21 cellular contexts compared by ENCODE assay signal in genomic region chr3:110026421-110026820, GRCh38.
DNase-seq lines count a peak whose midpoint lies in the region.
"Had no signal": no experiment of that assay in that cellular context is flagged by ENCODE, and none has a peak within 500 bp of the region (broad histone marks: within the 10 kb centered on the region; RNA-seq: fewer than 3 reads in every experiment).

No MANE protein-coding gene starts in this region.

- H3K4me1 ChIP-seq in HAP-1 = peaks cover 13% of the 10 kb centered on the region

- H3K4me1 Mint-ChIP-seq in activated T-helper 1 cell treated with anti-CD3 and anti-CD28 coated beads, Interleukin-12 subunit alpha, Interleukin-12 subunit beta, Interleukin-2, Interleukin-4 antibody, amounts not matched to agents 30 ng/mL and 10 ng/mL and 1 ng/mL, durations not matched to agents 14 hours and 24 hours and 36 hours (ENCODE audit: low read depth) = no peaks in the 10 kb centered on the region

- H3K36me3 ChIP-seq in HAP-1 (replicated peaks) = no peaks in the 10 kb centered on the region

- no peaks in the 10 kb centered on the region; the same call in 1 of the 2 replicates for H3K9me3 ChIP-seq in HAP-1

- H3K27ac Mint-ChIP-seq in activated T-helper 1 cell treated with anti-CD3 and anti-CD28 coated beads, Interleukin-12 subunit alpha, Interleukin-12 subunit beta, Interleukin-2, Interleukin-4 antibody, amounts not matched to agents 30 ng/mL and 10 ng/mL and 1 ng/mL, durations not matched to agents 14 hours and 24 hours and 36 hours = no peak overlapping the region

- H3K27me3 ChIP-seq in HAP-1 (ENCODE audit: low read depth) = no peaks in the 10 kb centered on the region

- no peak overlapping the region for H3K4me3 Mint-ChIP-seq in activated T-helper 1 cell treated with anti-CD3 and anti-CD28 coated beads, Interleukin-12 subunit alpha, Interleukin-12 subunit beta, Interleukin-2, Interleukin-4 antibody, amounts not matched to agents 30 ng/mL and 10 ng/mL and 1 ng/mL, durations not matched to agents 14 hours and 24 hours and 36 hours

- no peaks in the 10 kb centered on the region for H3K27me3 Mint-ChIP-seq in activated T-helper 1 cell treated with anti-CD3 and anti-CD28 coated beads, Interleukin-12 subunit alpha, Interleukin-12 subunit beta, Interleukin-2, Interleukin-4 antibody, amounts not matched to agents 30 ng/mL and 10 ng/mL and 1 ng/mL, durations not matched to agents 14 hours and 24 hours and 36 hours (ENCODE audit: insufficient read depth)

- no peak overlapping the region for H3K4me3 ChIP-seq in HAP-1
- H3K4me3 ChIP-seq: K562 had no signal

- DNase-seq in DMS 273 (lab: John Stamatoyannopoulos, UW; ENCODE audit: unreplicated experiment) (peak; percentile 2), DMS 273 treated with DMSO at 0.1 percent for 48 hours (lab: John Stamatoyannopoulos, UW) (no peak), HAP-1 (ENCODE audit: low spot score in 2 of 2) (peak; percentile 40 to 65), RPMI7951 (ENCODE audit: low read depth) (peak; percentile 7), myocyte (ENCODE audit: low read depth) (peak; percentile 21), NCI-H146 (lab: John Stamatoyannopoulos, UW) (no peak), dermis blood vessel endothelial cell (no peak)
- no peak for DNase-seq in activated T-helper 1 cell treated with anti-CD3 and anti-CD28 coated beads, Interleukin-12 subunit alpha, Interleukin-12 subunit beta, Interleukin-2, Interleukin-4 antibody, amounts not matched to agents 30 ng/mL and 10 ng/mL and 1 ng/mL, durations not matched to agents 14 hours and 24 hours and 36 hours (ENCODE audit: low spot score)
- DNase-seq: Calu3, DMS53, GF-D8, Kasumi-1, MM.1S, NCI-H1417 treated with DMSO at 0.1 percent for 48 hours, NCI-H187, NCI-H2081 treated with DMSO at 0.1 percent for 48 hours, NCI-H2171 treated with DMSO at 0.1 percent for 48 hours, NCI-H345, NCI-H510A treated with DMSO at 0.1 percent for 48 hours, T-helper 1 cell had no signal

- in situ Hi-C loops in HAP-1 (cut with MboI; ENCODE audit: low sequenced_read_pairs) = no loop called here

- no peaks in the 10 kb centered on the region for H3K9me3 Mint-ChIP-seq in activated T-helper 1 cell treated with anti-CD3 and anti-CD28 coated beads, Interleukin-12 subunit alpha, Interleukin-12 subunit beta, Interleukin-2, Interleukin-4 antibody, amounts not matched to agents 30 ng/mL and 10 ng/mL and 1 ng/mL, durations not matched to agents 14 hours and 24 hours and 36 hours

- no peaks in the 10 kb centered on the region for H3K36me3 Mint-ChIP-seq in activated T-helper 1 cell treated with anti-CD3 and anti-CD28 coated beads, Interleukin-12 subunit alpha, Interleukin-12 subunit beta, Interleukin-2, Interleukin-4 antibody, amounts not matched to agents 30 ng/mL and 10 ng/mL and 1 ng/mL, durations not matched to agents 14 hours and 24 hours and 36 hours (ENCODE audit: low read depth)

- intact Hi-C loops in activated T-helper 1 cell treated with anti-CD3 and anti-CD28 coated beads, Interleukin-12 subunit alpha, Interleukin-12 subunit beta, Interleukin-2, Interleukin-4 antibody, amounts not matched to agents 30 ng/mL and 10 ng/mL and 1 ng/mL, durations not matched to agents 14 hours and 24 hours and 36 hours (cut with micrococcal nuclease) = no loop called here

Comparison
In these comparisons a context has a peak if more than half of its experiments do, and no peak if none do; other contexts are left out.
1. DNase-seq: peak in DMS 273 (single experiment), HAP-1 (2 of 2), RPMI7951 (single experiment) and myocyte (single experiment); none in DMS 273 treated with DMSO at 0.1 percent for 48 hours (single experiment), activated T-helper 1 cell treated with anti-CD3 and anti-CD28 coated beads, Interleukin-12 subunit alpha, Interleukin-12 subunit beta, Interleukin-2, Interleukin-4 antibody, amounts not matched to agents 30 ng/mL and 10 ng/mL and 1 ng/mL, durations not matched to agents 14 hours and 24 hours and 36 hours (single experiment), NCI-H146 (single experiment) and dermis blood vessel endothelial cell (single experiment).